Comparison of ENCODE assay signal across 8 cellular contexts in the genomic region with DNA sequence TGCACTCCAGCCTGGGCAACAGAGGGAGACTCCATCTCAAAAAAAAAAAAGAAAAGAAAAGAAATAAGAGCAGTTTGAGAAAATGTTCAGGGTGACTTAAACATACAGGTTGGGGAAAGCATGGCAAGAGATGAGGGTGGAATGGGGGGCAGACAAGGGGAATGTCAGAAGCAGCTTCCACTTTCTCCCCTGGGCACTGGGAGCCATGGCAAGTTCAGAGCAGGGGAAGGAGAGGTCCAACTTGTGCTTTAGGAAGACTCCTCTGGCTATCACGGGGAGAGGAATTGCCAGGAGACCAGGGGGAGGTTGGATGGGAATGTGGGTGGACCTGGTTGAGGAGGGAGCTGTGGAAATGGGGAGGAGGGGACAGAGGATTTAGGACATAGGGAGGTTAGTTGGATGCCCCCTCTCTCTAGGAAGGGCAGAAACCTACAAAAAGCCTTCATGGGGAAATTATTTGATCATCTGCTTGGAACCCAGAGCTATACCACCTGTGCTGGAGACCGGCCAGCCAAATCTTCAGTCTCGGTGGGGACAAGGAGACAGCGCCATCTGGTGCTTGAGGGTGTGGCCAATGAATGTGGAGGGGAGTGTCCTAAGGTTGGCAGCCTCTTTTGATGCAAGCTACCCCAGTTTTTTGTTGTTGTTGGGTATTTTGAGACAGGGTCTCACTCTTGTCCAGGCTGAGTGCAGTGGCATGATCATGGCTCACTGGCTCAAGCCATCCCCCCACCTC. TPM values are rescaled to one million over a fixed set of nuclear protein-coding genes. Genes with fewer than 3 reads are reported as not detected.
DNase-seq lines count a peak whose midpoint lies in the region; ATAC-seq and TF ChIP-seq lines count a peak whose summit lies in the region.

No MANE protein-coding gene starts in this region.

- no peaks in the 10 kb centered on the region for H3K9me3 Mint-ChIP-seq in type B pancreatic cell

- H3K4me3 ChIP-seq in mucosa of descending colon, result no peak overlapping the region

- no peak overlapping the region for H3K27ac Mint-ChIP-seq in type B pancreatic cell

- H3K27me3 Mint-ChIP-seq in type B pancreatic cell, result no peaks in the 10 kb centered on the region

- peaks cover 17% of the 10 kb centered on the region for H3K36me3 Mint-ChIP-seq in type B pancreatic cell

- H3K27ac ChIP-seq in VCaP, result no peak overlapping the region

- TF ChIP-seq CTCF in VCaP (conservative IDR thresholded peaks at IDR 0.05) (peak; percentile 70), mucosa of descending colon (IDR thresholded peaks at IDR 0.05) (peak; percentile 37), type B pancreatic cell (conservative IDR thresholded peaks at IDR 0.05) (peak; percentile 53)

- DNase-seq in DMS79 treated with DMSO at 0.1 percent for 48 hours (lab: John Stamatoyannopoulos, UW), result peak; percentile 26
- DNase-seq in DMS79 (lab: John Stamatoyannopoulos, UW), result no peak
- DNase-seq in NCI-H2029 treated with DMSO at 0.1 percent for 48 hours (lab: John Stamatoyannopoulos, UW), result peak; percentile 43
- DNase-seq in central memory CD4-positive, alpha-beta T cell, result peak; percentile 59
- peak; percentile 72 to 85 (median 81) for DNase-seq in mucosa of descending colon
- DNase-seq in type B pancreatic cell (ENCODE audit: extremely low spot score, unreplicated experiment), result no peak
- no peak for DNase-seq in DMS114 treated with DMSO at 0.1 percent for 48 hours (lab: John Stamatoyannopoulos, UW; ENCODE audit: unreplicated experiment)

- H3K4me3 Mint-ChIP-seq in type B pancreatic cell, result no peak overlapping the region

- H3K9me3 ChIP-seq in mucosa of descending colon, result no peaks in the 10 kb centered on the region

- no peaks in the 10 kb centered on the region for H3K36me3 ChIP-seq in mucosa of descending colon (ENCODE audit: low read depth)

- ATAC-seq in mucosa of descending colon, result peak; percentile 73

- H3K4me1 Mint-ChIP-seq in type B pancreatic cell (ENCODE audit: unreplicated experiment), result no peaks in the 10 kb centered on the region

- intact Hi-C loops in mucosa of descending colon (cut with DNase I, micrococcal nuclease), result no loop called here

- H3K4me1 ChIP-seq in mucosa of descending colon (ENCODE audit: low read depth), result no peaks in the 10 kb centered on the region

RNA-seq across cellular contexts. Expression of a gene that starts 7.3 kb away (rescaled TPM):
- total RNA-seq in mucosa of descending colon, result 10 to 100 TPM; 68.3 to 79.2 (median 73.7) TPM
- total RNA-seq in type B pancreatic cell (ENCODE audit: low replicate concordance), result 83.4 and 105 TPM in 2 replicates

RNA-seq across cellular contexts. Expression of a gene that starts 7.7 kb away (rescaled TPM):
- total RNA-seq in mucosa of descending colon, result 10 to 100 TPM; 10.7 to 19.8 (median 10.9) TPM
- total RNA-seq in type B pancreatic cell (ENCODE audit: low replicate concordance), result 24.2 and 38.4 TPM in 2 replicates

RNA-seq across cellular contexts. Expression of a gene that starts 34.8 kb away (rescaled TPM):
- total RNA-seq in mucosa of descending colon (100 to 1,000 TPM in 1 of 3 donors, 10 to 100 TPM in 2; 54.7 to 101 (median 89.2) TPM), type B pancreatic cell (ENCODE audit: low replicate concordance) (91.4 and 137 TPM in 2 replicates)

RNA-seq across cellular contexts. Expression of a gene that starts 36.7 kb away (rescaled TPM):
- 10 to 100 TPM; 52.5 to 70.5 (median 62.9) TPM for total RNA-seq in mucosa of descending colon
- total RNA-seq in type B pancreatic cell (ENCODE audit: low replicate concordance), result 56.8 and 70.8 TPM in 2 replicates

Comparison
In these comparisons a context has a peak if more than half of its experiments do, and no peak if none do; other contexts are left out.
1. DNase-seq: peak in DMS79 treated with DMSO at 0.1 percent for 48 hours (single experiment), NCI-H2029 treated with DMSO at 0.1 percent for 48 hours (single experiment), central memory CD4-positive, alpha-beta T cell (single experiment) and mucosa of descending colon (3 of 3); none in DMS79 (single experiment), type B pancreatic cell (single experiment) and DMS114 treated with DMSO at 0.1 percent for 48 hours (single experiment).
2. Peak in every context shown above with its lines, with median percentiles within 50 percentile points of each other: CTCF ChIP-seq.